In genomic region chr3:100927775-100928174, GRCh38 we compare ENCODE assay signal across 16 cellular contexts.
DNase-seq lines count a peak whose midpoint lies in the region; ATAC-seq and TF ChIP-seq lines count a peak whose summit lies in the region.
"Had no signal": no experiment of that assay in that cellular context is flagged by ENCODE, and none has a peak within 500 bp of the region (broad histone marks: within the 10 kb centered on the region; RNA-seq: fewer than 3 reads in every experiment).

No MANE protein-coding gene starts in this region.

- intact Hi-C loops in right lobe of liver (cut with DNase I), result no loop called here

- TF ChIP-seq POLR2A in right lobe of liver (IDR thresholded peaks at IDR 0.05), result no peak

- H3K9me3 ChIP-seq in GM23248 (ENCODE audit: low read depth) (no peaks in the 10 kb centered on the region), osteoblast (ENCODE audit: low read depth, low read length) (no peaks in the 10 kb centered on the region), right lobe of liver (no peaks in the 10 kb centered on the region)

- H3K36me3 ChIP-seq in GM23248 (ENCODE audit: low read depth) (no peaks in the 10 kb centered on the region), osteoblast (ENCODE audit: insufficient read depth, low read length) (peaks cover 7% of the 10 kb centered on the region), right lobe of liver (no peaks in the 10 kb centered on the region)

- H3K9ac ChIP-seq in GM23248, result no peak overlapping the region

- TF ChIP-seq CTCF in epithelial cell of esophagus (IDR thresholded peaks at IDR 0.05; ENCODE audit: insufficient read depth, low read depth, low read length, missing control alignments) (no peak), osteoblast (IDR thresholded peaks at IDR 0.05; ENCODE audit: extremely low read depth, low read depth, low read length) (no peak), right lobe of liver (IDR thresholded peaks at IDR 0.05) (no peak)

- ATAC-seq in HG02970 (IDR thresholded peaks at IDR 0.05; ENCODE audit: low FRiP score, unreplicated experiment), result no peak
- no peak for ATAC-seq in right lobe of liver
- ATAC-seq: HepG2 had no signal

- H4K20me1 ChIP-seq in GM23248 (ENCODE audit: insufficient read depth), result no peaks in the 10 kb centered on the region
- no peaks in the 10 kb centered on the region for H4K20me1 ChIP-seq in osteoblast (ENCODE audit: insufficient read depth, low read length)

- H3F3A ChIP-seq in GM23248 (ENCODE audit: insufficient read depth), result 0 out of 2 replicates have a peak, but pooled peaks cover 6% of the 10 kb centered on the region

- no peaks in the 10 kb centered on the region for H3K9me2 ChIP-seq in GM23248 (ENCODE audit: insufficient read depth)

- no peak overlapping the region for H3K4me3 ChIP-seq in GM23248
- H3K4me3 ChIP-seq in epithelial cell of esophagus (ENCODE audit: low read length), result no peak overlapping the region
- H3K4me3 ChIP-seq in osteoblast (ENCODE audit: insufficient read depth, low read length), result no peak overlapping the region
- no peak overlapping the region for H3K4me3 ChIP-seq in right lobe of liver

- DNase-seq in GM23248, result peak; percentile 58
- DNase-seq in NCI-H226, result peak; percentile 27
- DNase-seq in epithelial cell of esophagus (ENCODE audit: low read depth), result peak; percentile 70
- no peak for DNase-seq in osteoblast (ENCODE audit: insufficient read length, low spot score, missing footprints)
- no peak for DNase-seq in cerebellar cortex (ENCODE audit: low spot score)
- DNase-seq in right lobe of liver, result no peak
- DNase-seq: ACHN, DMS79, KG1, NCI-H1048, NCI-H1436, NCI-H2029, NCI-H2171, NCI-H510A had no signal

- H3K4me2 ChIP-seq in GM23248 (ENCODE audit: unreplicated experiment) (no peak overlapping the region), osteoblast (ENCODE audit: insufficient read depth, low read length) (no peak overlapping the region)

- H2AFZ ChIP-seq in GM23248 (no peak overlapping the region), osteoblast (ENCODE audit: low read length) (no peak overlapping the region)

- H3K4me1 ChIP-seq in GM23248 (ENCODE audit: insufficient read depth) (peaks cover 19% of the 10 kb centered on the region), osteoblast (ENCODE audit: insufficient read depth, low read length) (peaks cover 27% of the 10 kb centered on the region), right lobe of liver (no peaks in the 10 kb centered on the region)

- no peaks in the 10 kb centered on the region for H3K79me2 ChIP-seq in GM23248 (ENCODE audit: insufficient read depth)
- H3K79me2 ChIP-seq in osteoblast (ENCODE audit: insufficient read depth, low read length), result peaks cover 60% of the 10 kb centered on the region

- in situ Hi-C loops in GM23248 (cut with MboI), result no loop called here

- no peaks in the 10 kb centered on the region for H3K27me3 ChIP-seq in GM23248 (replicated peaks; ENCODE audit: insufficient read depth)
- no peaks in the 10 kb centered on the region for H3K27me3 ChIP-seq in osteoblast (ENCODE audit: insufficient read depth, low read length)
- no peaks in the 10 kb centered on the region for H3K27me3 ChIP-seq in right lobe of liver

- H3K27ac ChIP-seq in GM23248, result no peak overlapping the region
- H3K27ac ChIP-seq in osteoblast (ENCODE audit: low read depth, low read length), result peak overlapping the region; percentile 92
- H3K27ac ChIP-seq in right lobe of liver, result no peak overlapping the region

Comparison
In these comparisons a context has a peak if more than half of its experiments do, and no peak if none do; other contexts are left out.
1. DNase-seq: peak in GM23248 (single experiment), NCI-H226 (single experiment) and epithelial cell of esophagus (single experiment); none in osteoblast (single experiment), cerebellar cortex (single experiment) and right lobe of liver (0 of 3).